In the genomic region with DNA sequence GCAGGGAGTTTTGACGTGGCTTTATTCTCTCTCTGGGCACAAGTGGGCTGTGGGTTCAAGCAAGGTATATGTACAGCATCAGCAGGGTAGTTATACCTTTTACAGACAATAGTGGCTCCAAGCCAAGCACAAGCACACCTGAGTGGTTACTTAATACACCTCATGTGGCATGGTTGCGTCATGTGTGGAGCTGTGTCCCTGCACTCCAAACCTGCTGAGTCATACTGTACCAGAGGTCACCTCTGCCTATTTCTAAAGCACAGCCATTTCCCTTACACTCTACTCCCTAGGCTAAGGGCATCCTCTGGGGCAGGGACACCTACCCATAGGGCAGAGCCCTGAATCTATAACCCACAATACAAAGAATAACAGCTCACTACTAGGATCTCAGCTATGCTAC, we compare ENCODE assay signal across 21 cellular contexts.
DNase-seq lines count a peak whose midpoint lies in the region; ATAC-seq, FAIRE-seq and TF ChIP-seq lines count a peak whose summit lies in the region.
"Had no signal": no experiment of that assay in that cellular context is flagged by ENCODE, and none has a peak within 500 bp of the region (broad histone marks: within the 10 kb centered on the region; RNA-seq: fewer than 3 reads in every experiment).

No MANE protein-coding gene starts in this region.

- H3K9ac ChIP-seq in mammary epithelial cell (ENCODE audit: insufficient read depth, low read length): no peak overlapping the region

- H3K9me3 Mint-ChIP-seq in MCF 10A (ENCODE audit: unreplicated experiment): no peaks in the 10 kb centered on the region
- H3K9me3 Mint-ChIP-seq: activated CD8-positive, alpha-beta T cell treated with anti-CD3 and anti-CD28 coated beads for 36 hours; activated T-cell treated with anti-CD3 and anti-CD28 coated beads, Interleukin-2, amount 50 U/mL, for 24 hours had no signal

- H3K4me1 Mint-ChIP-seq in MCF 10A (ENCODE audit: insufficient read depth, unreplicated experiment): peaks cover 32% of the 10 kb centered on the region
- H3K4me1 Mint-ChIP-seq: endodermal cell had no signal

- no peaks in the 10 kb centered on the region for H3K79me2 ChIP-seq in mammary epithelial cell (ENCODE audit: insufficient read depth, low read length)

- DNase-seq in MCF 10A (ENCODE audit: unreplicated experiment) (peak; percentile 90), breast epithelium (ENCODE audit: low spot score in 2 of 2) (no peak), mammary epithelial cell (peak; percentile 81), left lobe of liver (ENCODE audit: low spot score) (peak; percentile 68), upper lobe of right lung (no peak), GM19239 (ENCODE audit: insufficient read length, low spot score) (no peak), GM12891 (ENCODE audit: insufficient read length, low spot score) (no peak)
- DNase-seq: activated CD4-positive, CD25-positive, alpha-beta regulatory T cell; activated CD8-positive, alpha-beta T cell treated with anti-CD3 and anti-CD28 coated beads for 36 hours; activated naive CD4-positive, alpha-beta T cell treated with anti-CD3 and anti-CD28 coated beads for 36 hours; activated T-cell treated with anti-CD3 and anti-CD28 coated beads, Interleukin-2, amount 50 U/mL, for 24 hours; aorta; endodermal cell; hippocampal formation; kidney; midbrain; spleen had no signal

- H3K27ac ChIP-seq in breast epithelium (no peak overlapping the region), mammary epithelial cell (ENCODE audit: insufficient read depth, low read depth, low read length) (no peak overlapping the region), upper lobe of right lung (no peak overlapping the region)
- H3K27ac ChIP-seq: C4-2B, SK-N-MC, spleen had no signal

- BruUV-seq in MCF 10A (replicated peaks; lab: Mats Ljungman, UMichigan) (no TSS peak), mammary epithelial cell (replicated peaks; lab: Mats Ljungman, UMichigan) (no TSS peak)

- H3K4me1 ChIP-seq in breast epithelium (no peaks in the 10 kb centered on the region), mammary epithelial cell (ENCODE audit: insufficient read depth, low read length) (peaks cover 20% of the 10 kb centered on the region), upper lobe of right lung (no peaks in the 10 kb centered on the region)

- in situ Hi-C loops in mammary epithelial cell (cut with MboI; ENCODE audit: low sequenced_read_pairs in 2 of 2): loop anchor here in 1 of 2 donors (5.0 kb wide), 1 partner anchor 33 kb away; no protein-coding TSS in a partner anchor

- ATAC-seq in left lobe of liver (peak; percentile 57), upper lobe of right lung (peak; percentile 54), GM19455 (IDR thresholded peaks at IDR 0.05; ENCODE audit: unreplicated experiment) (no peak)
- ATAC-seq: activated CD8-positive, alpha-beta T cell treated with anti-CD3 and anti-CD28 coated beads for 36 hours had no signal

- FAIRE-seq in GM19239 (lab: Jason Lieb, UNC) (no peak), GM12891 (lab: Jason Lieb, UNC) (no peak)
- FAIRE-seq: HTR-8/SVneo, kidney had no signal

- no peaks in the 10 kb centered on the region for H3K36me3 ChIP-seq in breast epithelium
- H3K36me3 ChIP-seq in mammary epithelial cell (ENCODE audit: insufficient read depth, low read length): no peaks in the 10 kb centered on the region
- no peaks in the 10 kb centered on the region for H3K36me3 ChIP-seq in upper lobe of right lung
- H3K36me3 ChIP-seq: spleen had no signal

- no peak overlapping the region for H2AFZ ChIP-seq in mammary epithelial cell (ENCODE audit: low read depth, low read length)

- no peaks in the 10 kb centered on the region for H4K20me1 ChIP-seq in mammary epithelial cell (ENCODE audit: insufficient read depth, low read length)

- dilution Hi-C loops in mammary epithelial cell (cut with HindIII; ENCODE audit: low sequenced_read_pairs): no loop called here

- no peak overlapping the region for H3K4me2 ChIP-seq in mammary epithelial cell (ENCODE audit: insufficient read depth, low read depth, low read length)

- TF ChIP-seq POLR2A in breast epithelium (IDR thresholded peaks at IDR 0.05) (no peak), GM12891 (IDR thresholded peaks at IDR 0.05; ENCODE audit: low read depth, low read length) (no peak)

- H3K4me3 Mint-ChIP-seq in MCF 10A (ENCODE audit: unreplicated experiment): no peak overlapping the region
- H3K4me3 Mint-ChIP-seq: activated CD8-positive, alpha-beta T cell treated with anti-CD3 and anti-CD28 coated beads for 36 hours; activated naive CD4-positive, alpha-beta T cell treated with anti-CD3 and anti-CD28 coated beads for 36 hours; activated T-cell treated with anti-CD3 and anti-CD28 coated beads, Interleukin-2, amount 50 U/mL, for 24 hours; endodermal cell had no signal

- intact Hi-C loops in MCF 10A (cut with micrococcal nuclease): loop anchor here (5.0 to 10.0 kb wide), 2 partner anchors 51 to 148 kb away; a partner anchor contains a TSS
- intact Hi-C loops in breast epithelium (cut with DNase I; ENCODE audit: low total_unique reads): no loop called here
- intact Hi-C loops in mammary epithelial cell (cut with micrococcal nuclease): loop anchor here (5.0 kb wide), 1 partner anchor 208 kb away; a partner anchor contains a TSS
- intact Hi-C loops in upper lobe of right lung (cut with DNase I): no loop called here

- H3K27me3 ChIP-seq in breast epithelium (no peaks in the 10 kb centered on the region), mammary epithelial cell (ENCODE audit: insufficient read depth, low read length) (no peaks in the 10 kb centered on the region), upper lobe of right lung (no peaks in the 10 kb centered on the region)
- H3K27me3 ChIP-seq: spleen had no signal

- TF ChIP-seq CTCF in MCF 10A (IDR thresholded peaks at IDR 0.05; ENCODE audit: unreplicated experiment): no peak
- TF ChIP-seq CTCF in breast epithelium (IDR thresholded peaks at IDR 0.05): no peak
- no peak for TF ChIP-seq CTCF in mammary epithelial cell (conservative IDR thresholded peaks at IDR 0.05 in 1 of 2, IDR thresholded peaks at IDR 0.05 in 1 of 2; ENCODE audit: extremely low read depth in 1 of 2, insufficient read depth in 1 of 2, low read depth in 1 of 2, low read length in 2 of 2)
- TF ChIP-seq CTCF in upper lobe of right lung (IDR thresholded peaks at IDR 0.05): no peak

- WGBS in mammary epithelial cell (ENCODE audit: low coverage, missing lambda C conversion rate): 50% methylated on average over 2 of the region's 2 CpGs

- H3K9me3 ChIP-seq in breast epithelium (peaks cover 0 to 12% of the 10 kb centered on the region in 2 donors), mammary epithelial cell (replicated peaks; ENCODE audit: insufficient read depth, low read length) (no peaks in the 10 kb centered on the region), upper lobe of right lung (no peaks in the 10 kb centered on the region)

- CTCF ChIA-PET in MCF 10A (lab: Yijun Ruan, JAX): interaction anchor here (0.6 to 9.5 kb wide), 6 partner anchors 30 to 1385 kb away, joined by 3 to 109 read pairs (median 4); no protein-coding TSS in a partner anchor
- CTCF ChIA-PET in mammary epithelial cell (lab: Charles Lee; ENCODE audit: low non-redundant PET): interaction anchor here (0.5 kb wide), 1 partner anchor 462 kb away, joined by 3 read pairs; no protein-coding TSS in a partner anchor

- POLR2A ChIA-PET in MCF 10A (lab: Yijun Ruan, JAX): interaction anchor here (0.8 to 0.9 kb wide), 2 partner anchors 36 to 148 kb away, joined by 4 read pairs; a partner anchor contains a TSS

- H3K4me3 ChIP-seq in breast epithelium (no peak overlapping the region), mammary epithelial cell (replicated peaks in 1 of 3; ENCODE audit: insufficient read depth in 1 of 3, low read depth in 2 of 3, low read length in 3 of 3) (no peak overlapping the region), upper lobe of right lung (no peak overlapping the region)
- H3K4me3 ChIP-seq: SK-N-MC, spleen had no signal

- H3K27me3 Mint-ChIP-seq in MCF 10A (ENCODE audit: insufficient read depth, unreplicated experiment): no peaks in the 10 kb centered on the region
- H3K27me3 Mint-ChIP-seq: activated CD8-positive, alpha-beta T cell treated with anti-CD3 and anti-CD28 coated beads for 36 hours; activated T-cell treated with anti-CD3 and anti-CD28 coated beads, Interleukin-2, amount 50 U/mL, for 24 hours had no signal

- H3K27ac Mint-ChIP-seq in MCF 10A (ENCODE audit: low read depth, unreplicated experiment): no peak overlapping the region
- H3K27ac Mint-ChIP-seq: activated CD8-positive, alpha-beta T cell treated with anti-CD3 and anti-CD28 coated beads for 36 hours; activated naive CD4-positive, alpha-beta T cell treated with anti-CD3 and anti-CD28 coated beads for 36 hours; activated T-cell treated with anti-CD3 and anti-CD28 coated beads, Interleukin-2, amount 50 U/mL, for 24 hours; endodermal cell had no signal

- peaks cover 7% of the 10 kb centered on the region for H3K36me3 Mint-ChIP-seq in MCF 10A (ENCODE audit: insufficient read depth, unreplicated experiment)

TF ChIP-seq in GM12891, 5 proteins besides CTCF, POLR2A, EP300 and RAD21:
- TF ChIP-seq TAF1 (IDR thresholded peaks at IDR 0.05; ENCODE audit: low read depth, low read length): no peak
- no peak for TF ChIP-seq PAX5 (IDR thresholded peaks at IDR 0.05; ENCODE audit: insufficient read depth, low read length, severe bottlenecking)
- TF ChIP-seq POLR2AphosphoS5 (IDR thresholded peaks at IDR 0.05; ENCODE audit: low read depth, low read length): no peak
- no peak for TF ChIP-seq SPI1 (IDR thresholded peaks at IDR 0.05; ENCODE audit: low read depth, low read length)

Comparison
In these comparisons a context has a peak if more than half of its experiments do, and no peak if none do; other contexts are left out.
1. DNase-seq: peak in MCF 10A (single experiment), mammary epithelial cell (single experiment) and left lobe of liver (single experiment); none in breast epithelium (0 of 2), upper lobe of right lung (single experiment), GM19239 (single experiment) and GM12891 (single experiment).
2. intact Hi-C loops: an anchor here in MCF 10A (5.0 to 10.0 kb wide) and mammary epithelial cell (5.0 kb wide); none called in breast epithelium and upper lobe of right lung.